10 cellular contexts compared by ENCODE assay signal in the genomic region with DNA sequence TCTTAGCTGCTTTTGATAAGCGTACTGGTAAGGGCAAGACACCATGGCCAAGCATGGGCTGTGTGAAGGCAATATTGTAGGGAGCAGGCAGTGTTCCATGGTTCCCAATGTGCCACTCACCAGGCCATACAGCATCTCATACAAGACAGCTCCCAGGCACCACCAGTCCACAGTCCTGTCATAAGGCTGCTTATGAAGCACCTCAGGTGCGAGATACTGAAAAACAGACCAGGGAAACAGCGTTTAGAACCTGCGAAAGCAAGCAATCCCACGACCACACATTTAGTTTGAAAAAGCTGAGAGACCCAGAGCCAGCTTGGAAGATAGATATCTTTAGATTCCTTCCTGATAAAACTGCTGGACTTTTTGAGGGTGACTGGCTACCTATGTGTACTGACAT.
DNase-seq lines count a peak whose midpoint lies in the region; ATAC-seq and TF ChIP-seq lines count a peak whose summit lies in the region.
"Had no signal": no experiment of that assay in that cellular context is flagged by ENCODE, and none has a peak within 500 bp of the region (broad histone marks: within the 10 kb centered on the region; RNA-seq: fewer than 3 reads in every experiment).

No MANE protein-coding gene starts in this region.

- H3K9me3 ChIP-seq in BE2C (no peaks in the 10 kb centered on the region), SK-N-MC (ENCODE audit: low read depth, low read length) (no peaks in the 10 kb centered on the region), esophagus squamous epithelium (no peaks in the 10 kb centered on the region)

- no peak for DNase-seq in BE2C
- no peak for DNase-seq in SK-N-MC (ENCODE audit: low read depth, low spot score)
- DNase-seq in esophagus squamous epithelium (lab: John Stamatoyannopoulos, UW): no peak
- DNase-seq in osteocyte (ENCODE audit: extremely low spot score, unreplicated experiment): no peak
- no peak for DNase-seq in NCI-H1417 (lab: John Stamatoyannopoulos, UW)
- no peak for DNase-seq in GM13977 (ENCODE audit: low spot score)
- DNase-seq in NCI-H2107 treated with DMSO at 0.1 percent for 48 hours (lab: John Stamatoyannopoulos, UW; ENCODE audit: unreplicated experiment): no peak
- DNase-seq: NCI-H1092; stimulated activated CD4-positive, alpha-beta T cell treated with anti-CD3 and anti-CD28 coated beads, Interleukin-2, amount 100 ng/mL, for 24 hours had no signal

- TF ChIP-seq CTCF in BE2C (IDR thresholded peaks at IDR 0.05; ENCODE audit: low read depth, low read length) (no peak), esophagus squamous epithelium (IDR thresholded peaks at IDR 0.05) (no peak), osteocyte (IDR thresholded peaks at IDR 0.05) (no peak), GM13977 (IDR thresholded peaks at IDR 0.05; ENCODE audit: extremely low read depth, insufficient read depth, missing control alignments) (no peak)

- no peaks in the 10 kb centered on the region for H3K27me3 ChIP-seq in BE2C
- no peaks in the 10 kb centered on the region for H3K27me3 ChIP-seq in esophagus squamous epithelium

- in situ Hi-C loops in GM13977 (cut with MboI; ENCODE audit: low pct_unique_long_range_greater_than_20kb, low sequenced_read_pairs, unreplicated experiment): loop anchor here (10.0 to 25.0 kb wide), 3 partner anchors 473 to 1266 kb away; no protein-coding TSS in a partner anchor

- 59 to 85% methylated on average over 5 of the region's 5 CpGs for WGBS in esophagus squamous epithelium, 2 donors

- intact Hi-C loops in esophagus squamous epithelium (cut with DNase I): loop anchor here (5.0 to 10.0 kb wide), 3 partner anchors 276 to 471 kb away; no protein-coding TSS in a partner anchor

- TF ChIP-seq POLR2A in esophagus squamous epithelium (IDR thresholded peaks at IDR 0.05): no peak

- H3K4me1 Mint-ChIP-seq in osteocyte (ENCODE audit: unreplicated experiment): peaks cover 52% of the 10 kb centered on the region

- no peaks in the 10 kb centered on the region for H3K27me3 Mint-ChIP-seq in osteocyte (ENCODE audit: unreplicated experiment)

- peak overlapping the region; percentile 45 for H3K9ac ChIP-seq in SK-N-MC (ENCODE audit: insufficient read length)

- H3K36me3 ChIP-seq in BE2C (peaks cover 51% of the 10 kb centered on the region), SK-N-MC (ENCODE audit: insufficient read depth, low read length) (peaks cover 54% of the 10 kb centered on the region), esophagus squamous epithelium (peaks cover 25 to 64% (median 31%) of the 10 kb centered on the region in 3 donors)

- H3K4me3 ChIP-seq in BE2C (ENCODE audit: low read depth, low read length) (peak overlapping the region; percentile 87), SK-N-MC (peak overlapping the region; percentile 99), esophagus squamous epithelium (peak overlapping the region; percentile 78 to 82 (median 79))

- H3K27ac Mint-ChIP-seq in osteocyte (ENCODE audit: unreplicated experiment): peak overlapping the region; percentile 94

- no peak for ATAC-seq in GM21447 (IDR thresholded peaks at IDR 0.05; ENCODE audit: unreplicated experiment)

- peaks cover 62% of the 10 kb centered on the region for H3K36me3 Mint-ChIP-seq in osteocyte (ENCODE audit: unreplicated experiment)

- H3K27ac ChIP-seq in SK-N-MC: no peak overlapping the region
- peak overlapping the region; percentile 2 to 99 (median 97) for H3K27ac ChIP-seq in esophagus squamous epithelium

- no peaks in the 10 kb centered on the region for H3K9me3 Mint-ChIP-seq in osteocyte (ENCODE audit: unreplicated experiment)

- H3K4me1 ChIP-seq in BE2C (no peaks in the 10 kb centered on the region; the same call in 1 of the 2 replicates), esophagus squamous epithelium (peaks cover 18 to 57% (median 24%) of the 10 kb centered on the region in 3 donors)

- peak overlapping the region; percentile 98 for H3K4me3 Mint-ChIP-seq in osteocyte (ENCODE audit: unreplicated experiment)
